ENCODE assay signal across 9 cellular contexts in genomic region chr1:30748699-30749401, GRCh38. TPM values are rescaled to one million over a fixed set of nuclear protein-coding genes. Genes with fewer than 3 reads are reported as not detected.
A peak's percentile ranks its signal among the peaks of the same experiment; 100 is the strongest.
DNase-seq lines count a peak whose midpoint lies in the region; ATAC-seq and TF ChIP-seq lines count a peak whose summit lies in the region.
"Had no signal": no experiment of that assay in that cellular context is flagged by ENCODE, and none has a peak within 500 bp of the region (broad histone marks: within the 10 kb centered on the region; RNA-seq: fewer than 3 reads in every experiment).

No MANE protein-coding gene starts in this region.

- no peak for TF ChIP-seq RAD21 in HCT116 (IDR thresholded peaks at IDR 0.05; ENCODE audit: low read depth)

- ATAC-seq in HCT116 = 0 out of 2 replicates have a peak, but pooled peaks have one; percentile 10
- no peak for ATAC-seq in memory B cell (ENCODE audit: low read depth)
- no peak for ATAC-seq in GM19452 (IDR thresholded peaks at IDR 0.05; ENCODE audit: unreplicated experiment)

- BruUV-seq in HCT116 (replicated peaks; lab: Mats Ljungman, UMichigan) = no TSS peak

- peak overlapping the region; percentile 82 for H3K4me3 Mint-ChIP-seq in activated naive CD4-positive, alpha-beta T cell treated with anti-CD3 and anti-CD28 coated beads for 36 hours
- H3K4me3 Mint-ChIP-seq in memory B cell = peak overlapping the region; percentile 76

- H3K79me2 ChIP-seq in HCT116 (ENCODE audit: insufficient read depth, low read length) = no peaks in the 10 kb centered on the region

- peaks cover 45% of the 10 kb centered on the region for H3K36me3 Mint-ChIP-seq in activated naive CD4-positive, alpha-beta T cell treated with anti-CD3 and anti-CD28 coated beads for 36 hours (ENCODE audit: low read depth)
- H3K36me3 Mint-ChIP-seq in memory B cell = peaks cover 32% of the 10 kb centered on the region

- no peak overlapping the region for H2AFZ ChIP-seq in HCT116 (ENCODE audit: low read depth, low read length, poor library complexity, severe bottlenecking)

- peaks cover 98% of the 10 kb centered on the region for H3K4me1 Mint-ChIP-seq in activated naive CD4-positive, alpha-beta T cell treated with anti-CD3 and anti-CD28 coated beads for 36 hours (ENCODE audit: low read depth)
- H3K4me1 Mint-ChIP-seq in memory B cell = peaks cover 84% of the 10 kb centered on the region

- 59 to 65% methylated on average over 16 of the region's 16 CpGs for WGBS in lower leg skin, 2 donors

- H3K4me1 ChIP-seq in BLaER1 treated with 17β-estradiol and CSF1 and Interleukin-3, amounts not matched to agents 10 nM and 100 nM = peaks cover 97 to 100% (median 99%) of the 10 kb centered on the region in 10 experiments
- H3K4me1 ChIP-seq in HCT116 (ENCODE audit: control insufficient read depth in 1 of 2, insufficient read depth in 2 of 2, low read length in 2 of 2) = peaks cover 2 to 14% of the 10 kb centered on the region in 2 experiments; a peak in 3 of 4 replicates

- H3K9me3 Mint-ChIP-seq in activated naive CD4-positive, alpha-beta T cell treated with anti-CD3 and anti-CD28 coated beads for 36 hours = no peaks in the 10 kb centered on the region
- no peaks in the 10 kb centered on the region for H3K9me3 Mint-ChIP-seq in memory B cell

- H3K27me3 Mint-ChIP-seq in activated naive CD4-positive, alpha-beta T cell treated with anti-CD3 and anti-CD28 coated beads for 36 hours (ENCODE audit: low read depth) = no peaks in the 10 kb centered on the region
- no peaks in the 10 kb centered on the region for H3K27me3 Mint-ChIP-seq in memory B cell

- H3K9me2 ChIP-seq in HCT116 (ENCODE audit: insufficient read depth) = no peaks in the 10 kb centered on the region

- H3K4me3 ChIP-seq in BLaER1 treated with 17β-estradiol and CSF1 and Interleukin-3, amounts not matched to agents 10 nM and 100 nM = peak overlapping the region; percentile 15 to 97 (median 91); a peak in 19 of 20 replicates
- no peak overlapping the region for H3K4me3 ChIP-seq in HCT116 (replicated peaks in 1 of 2; ENCODE audit: low read depth in 1 of 2, low read length in 2 of 2)
- H3K4me3 ChIP-seq in lower leg skin (ENCODE audit: low read depth, poor library complexity, severe bottlenecking) = no peak overlapping the region

- intact Hi-C loops in HCT116 (cut with micrococcal nuclease) (no loop called here), lower leg skin (cut with DNase I; ENCODE audit: low total_unique reads) (no loop called here)
- intact Hi-C loops in activated naive CD4-positive, alpha-beta T cell treated with anti-CD3 and anti-CD28 coated beads for 36 hours (cut with micrococcal nuclease) = loop anchor here (1.0 kb wide), 2 partner anchors 10 to 31 kb away; no protein-coding TSS in a partner anchor

- H3K9me3 ChIP-seq in BLaER1 treated with 17β-estradiol and CSF1 and Interleukin-3, amounts not matched to agents 10 nM and 100 nM (replicated peaks in 1 of 11) = no peaks in the 10 kb centered on the region
- H3K9me3 ChIP-seq in HCT116 (ENCODE audit: control insufficient read depth in 1 of 2, insufficient read depth in 1 of 2, low read depth in 1 of 2, low read length in 2 of 2) = no peaks in the 10 kb centered on the region

- peak overlapping the region; percentile 65 to 100 (median 99) for H3K27ac ChIP-seq in BLaER1 treated with 17β-estradiol and CSF1 and Interleukin-3, amounts not matched to agents 10 nM and 100 nM
- H3K27ac ChIP-seq in HCT116 (ENCODE audit: low read depth, low read length) = peak overlapping the region; percentile 8; the same call in 1 of the 2 replicates

- no peak for DNase-seq in HCT116 (ENCODE audit: low read depth, low spot score)
- DNase-seq in activated naive CD4-positive, alpha-beta T cell treated with anti-CD3 and anti-CD28 coated beads for 36 hours = peak; percentile 62
- DNase-seq in memory B cell (ENCODE audit: low spot score in 2 of 2) = no peak
- DNase-seq in ecto neural progenitor cell (ENCODE audit: low spot score) = no peak
- no peak for DNase-seq in lower leg skin (ENCODE audit: low spot score in 2 of 2)
- DNase-seq in NCI-H187 (lab: John Stamatoyannopoulos, UW) = no peak

- RAD21 ChIA-PET in HCT116 (lab: Charles Lee; ENCODE audit: low non-redundant PET in 1 of 2, low total read pairs in 2 of 2, uncharacterized antibody in 2 of 2, unreplicated experiment in 2 of 2) = no interaction called here

- H3K36me3 ChIP-seq in BLaER1 treated with 17β-estradiol and CSF1 and Interleukin-3, amounts not matched to agents 10 nM and 100 nM = peaks cover 62 to 91% (median 85%) of the 10 kb centered on the region in 11 experiments
- H3K36me3 ChIP-seq in HCT116 (ENCODE audit: control insufficient read depth in 1 of 2, insufficient read depth in 2 of 2, low read length in 2 of 2) = no peaks in the 10 kb centered on the region

- CTCF ChIA-PET in HCT116 (lab: Charles Lee) = interaction anchor here (1.2 kb wide), 1 partner anchor 31 kb away, joined by 3 read pairs; no protein-coding TSS in a partner anchor
- CTCF ChIA-PET in activated naive CD4-positive, alpha-beta T cell treated with anti-CD3 and anti-CD28 coated beads for 36 hours (lab: Charles Lee) = interaction anchor here (0.9 to 5.2 kb wide), 4 partner anchors 9 to 30 kb away, joined by 3 to 25 read pairs (median 10); partner anchors contain the start of gene LAPTM5

- H3K27ac Mint-ChIP-seq in activated naive CD4-positive, alpha-beta T cell treated with anti-CD3 and anti-CD28 coated beads for 36 hours = peak overlapping the region; percentile 100
- peak overlapping the region; percentile 97 for H3K27ac Mint-ChIP-seq in memory B cell

- peak overlapping the region; percentile 74 to 99 (median 99) for H3K9ac ChIP-seq in BLaER1 treated with 17β-estradiol and CSF1 and Interleukin-3, amounts not matched to agents 10 nM and 100 nM
- H3K9ac ChIP-seq in HCT116 (ENCODE audit: low read length) = no peak overlapping the region

- peaks cover 81 to 100% (median 99%) of the 10 kb centered on the region in 11 experiments for H4K20me1 ChIP-seq in BLaER1 treated with 17β-estradiol and CSF1 and Interleukin-3, amounts not matched to agents 10 nM and 100 nM
- no peaks in the 10 kb centered on the region for H4K20me1 ChIP-seq in HCT116 (ENCODE audit: insufficient read depth)

- H3K27me3 ChIP-seq in BLaER1 treated with 17β-estradiol and CSF1 and Interleukin-3, amounts not matched to agents 10 nM and 100 nM = no peaks in the 10 kb centered on the region
- no peaks in the 10 kb centered on the region for H3K27me3 ChIP-seq in HCT116 (ENCODE audit: insufficient read depth, low read length)

- TF ChIP-seq CTCF in HCT116 (IDR thresholded peaks at IDR 0.05 in 2 of 3, conservative IDR thresholded peaks at IDR 0.05 in 1 of 3; ENCODE audit: borderline replicate concordance in 1 of 3, insufficient read depth in 1 of 3, low read depth in 2 of 3, low read length in 2 of 3) (no peak), lower leg skin (IDR thresholded peaks at IDR 0.05) (no peak)

- peak overlapping the region; percentile 91 to 98 (median 95) for H3K4me2 ChIP-seq in BLaER1 treated with 17β-estradiol and CSF1 and Interleukin-3, amounts not matched to agents 10 nM and 100 nM
- no peak overlapping the region for H3K4me2 ChIP-seq in HCT116 (ENCODE audit: low read length)

- POLR2A ChIA-PET in HCT116 (lab: Charles Lee) = no interaction called here

- TF ChIP-seq POLR2A in HCT116 (IDR thresholded peaks at IDR 0.05; ENCODE audit: borderline replicate concordance, extremely low read depth, insufficient read depth, insufficient read length) (no peak), lower leg skin (IDR thresholded peaks at IDR 0.05) (no peak)

TF ChIP-seq in HCT116, 20 proteins besides CTCF, POLR2A, EP300 and RAD21:
- TF ChIP-seq YY1 (IDR thresholded peaks at IDR 0.05; ENCODE audit: extremely low read depth, insufficient replicate concordance, low read depth, low read length) (no peak), ELF1 (IDR thresholded peaks at IDR 0.05; ENCODE audit: borderline replicate concordance, low read depth) (no peak)

RNA-seq across cellular contexts. Expression of gene LAPTM5, which starts 8.7 kb away (rescaled TPM):
- total RNA-seq in HCT116 (2021; ENCODE audit: unreplicated experiment) (1.5 TPM), lower leg skin (10 to 100 TPM in 3 of 4 donors, 1 to 10 TPM in 1; 8.7 to 21.5 (median 15.6) TPM)
- 0.11 and 0.14 TPM in 2 replicates for polyA plus RNA-seq in HCT116 (2012)
- total RNA-seq in activated naive CD4-positive, alpha-beta T cell treated with anti-CD3 and anti-CD28 coated beads for 36 hours = 100 to 1,000 TPM; 205 to 208 TPM

RNA-seq across cellular contexts. Expression of gene MATN1, which starts 25.5 kb away (rescaled TPM):
- 0.12 TPM for total RNA-seq in HCT116 (2021; ENCODE audit: unreplicated experiment)
- polyA plus RNA-seq in HCT116 (2012) = 0.05 and 0.18 TPM in 2 replicates
- under 1 TPM; 0.36 to 0.37 TPM for total RNA-seq in activated naive CD4-positive, alpha-beta T cell treated with anti-CD3 and anti-CD28 coated beads for 36 hours
- total RNA-seq in lower leg skin = not detected
- total RNA-seq: glomerular endothelial cell had no signal

Comparison
In these comparisons a context has a peak if more than half of its experiments do, and no peak if none do; other contexts are left out.
1. H3K4me3 ChIP-seq: peak in BLaER1 treated with 17β-estradiol and CSF1 and Interleukin-3, amounts not matched to agents 10 nM and 100 nM (10 of 10); none in HCT116 (0 of 2) and lower leg skin (single experiment).
2. RNA of gene LAPTM5, which starts 8.7 kb away (total RNA-seq): 205 to 208 TPM in activated naive CD4-positive, alpha-beta T cell treated with anti-CD3 and anti-CD28 coated beads for 36 hours; 8.7 to 21.5 TPM in lower leg skin and 1.5 TPM in HCT116 (single experiment); every median in the first group is over 4 times any median in the second.